8 cellular contexts compared by ENCODE assay signal in genomic region chr1:27605796-27606707, GRCh38. TPM values are rescaled to one million over a fixed set of nuclear protein-coding genes. Genes with fewer than 3 reads are reported as not detected.
DNase-seq lines count a peak whose midpoint lies in the region; ATAC-seq and TF ChIP-seq lines count a peak whose summit lies in the region.

No MANE protein-coding gene starts in this region.

- H3K36me3 ChIP-seq in naive thymus-derived CD4-positive, alpha-beta T cell (ENCODE audit: control insufficient read depth in 2 of 3, insufficient read depth in 3 of 3, low read length in 3 of 3), result peaks cover 0 to 8% (median 0%) of the 10 kb centered on the region in 3 experiments
- no peaks in the 10 kb centered on the region for H3K36me3 ChIP-seq in upper lobe of right lung

- H3K27ac Mint-ChIP-seq in naive thymus-derived CD4-positive, alpha-beta T cell, result peak overlapping the region; percentile 22 to 92 (median 76)

- TF ChIP-seq CTCF in AG10803 (conservative IDR thresholded peaks at IDR 0.05; ENCODE audit: low read length) (peak; percentile 85), GM13977 (IDR thresholded peaks at IDR 0.05; ENCODE audit: extremely low read depth, insufficient read depth, missing control alignments) (peak; percentile 90), upper lobe of right lung (IDR thresholded peaks at IDR 0.05) (peak; percentile 82)

- no peak for ATAC-seq in naive thymus-derived CD4-positive, alpha-beta T cell
- ATAC-seq in upper lobe of right lung (no peak), HG03520 (IDR thresholded peaks at IDR 0.05; ENCODE audit: unreplicated experiment) (no peak)

- no peaks in the 10 kb centered on the region for H3K27me3 ChIP-seq in naive thymus-derived CD4-positive, alpha-beta T cell (ENCODE audit: control insufficient read depth in 2 of 2, insufficient read depth in 2 of 2, low read length in 2 of 2)
- no peaks in the 10 kb centered on the region for H3K27me3 ChIP-seq in upper lobe of right lung

- POLR2A ChIA-PET in naive thymus-derived CD4-positive, alpha-beta T cell (lab: Charles Lee), result interaction anchor here (0.5 to 18.4 kb wide), 11 partner anchors 49 to 445 kb away, joined by 3 to 338 read pairs (median 4); partner anchors contain the start of genes IFI6 and SYTL1

- no peaks in the 10 kb centered on the region for H3K9me3 Mint-ChIP-seq in naive thymus-derived CD4-positive, alpha-beta T cell

- intact Hi-C loops in naive thymus-derived CD4-positive, alpha-beta T cell (cut with micrococcal nuclease), result loop anchor here (1.0 to 10.0 kb wide), 10 partner anchors 50 to 310 kb away; partner anchors contain the start of genes GPR3 (in 2 of the 2) and TMEM222 (in 1 of the 2)
- intact Hi-C loops in upper lobe of right lung (cut with DNase I), result loop anchor here (5.0 to 10.0 kb wide), 3 partner anchors 71 to 304 kb away; partner anchors contain the start of gene GPR3

- H3K27ac ChIP-seq in naive thymus-derived CD4-positive, alpha-beta T cell (ENCODE audit: low read depth, low read length), result no peak overlapping the region
- no peak overlapping the region for H3K27ac ChIP-seq in upper lobe of right lung

- H3K4me3 Mint-ChIP-seq in naive thymus-derived CD4-positive, alpha-beta T cell, result peak overlapping the region; percentile 37 to 98 (median 85)

- no peaks in the 10 kb centered on the region for H3K9me3 ChIP-seq in naive thymus-derived CD4-positive, alpha-beta T cell (ENCODE audit: control insufficient read depth in 2 of 3, low read length in 3 of 3)
- H3K9me3 ChIP-seq in upper lobe of right lung, result no peaks in the 10 kb centered on the region

- H3K4me3 ChIP-seq in AG10803 (ENCODE audit: low read length), result no peak overlapping the region
- H3K4me3 ChIP-seq in naive thymus-derived CD4-positive, alpha-beta T cell (ENCODE audit: low read length), result no peak overlapping the region
- H3K4me3 ChIP-seq in upper lobe of right lung, result no peak overlapping the region

- CTCF ChIA-PET in naive thymus-derived CD4-positive, alpha-beta T cell (lab: Charles Lee), result interaction anchor here (0.7 to 18.3 kb wide), 39 partner anchors 8 to 308 kb away, joined by 3 to 378 read pairs (median 5); partner anchors contain the start of genes GPR3 and IFI6

- peaks cover 0 to 2% (median 0%) of the 10 kb centered on the region in 5 donors for H3K36me3 Mint-ChIP-seq in naive thymus-derived CD4-positive, alpha-beta T cell

- DNase-seq in AG10803 (ENCODE audit: low read depth), result peak; percentile 50
- DNase-seq in GM13977 (ENCODE audit: low spot score), result peak; percentile 73
- DNase-seq in NCI-H510A (lab: John Stamatoyannopoulos, UW), result peak; percentile 39
- DNase-seq in activated CD4-positive, alpha-beta T cell treated with anti-CD3 and anti-CD28 coated beads, Interleukin-2, amount 50 U/mL, for 4 hours, result peak; percentile 59 to 60
- peak; percentile 58 for DNase-seq in effector CD8-positive, alpha-beta T cell (lab: John Stamatoyannopoulos, UW)
- peak in 8 of 9 donors; percentile 53 to 72 (median 62) for DNase-seq in naive thymus-derived CD4-positive, alpha-beta T cell
- no peak for DNase-seq in upper lobe of right lung

- peaks cover 19 to 30% (median 28%) of the 10 kb centered on the region in 7 donors for H3K4me1 Mint-ChIP-seq in naive thymus-derived CD4-positive, alpha-beta T cell

- peaks cover 30 to 36% of the 10 kb centered on the region in 2 donors for H3K4me1 ChIP-seq in naive thymus-derived CD4-positive, alpha-beta T cell (ENCODE audit: control insufficient read depth in 2 of 2, insufficient read depth in 2 of 2, low read length in 2 of 2)
- peaks cover 24% of the 10 kb centered on the region for H3K4me1 ChIP-seq in upper lobe of right lung

- H3K27me3 Mint-ChIP-seq in naive thymus-derived CD4-positive, alpha-beta T cell, result no peaks in the 10 kb centered on the region

- in situ Hi-C loops in GM13977 (cut with MboI; ENCODE audit: low pct_unique_long_range_greater_than_20kb, low sequenced_read_pairs, unreplicated experiment), result loop anchor here (5.0 kb wide), 2 partner anchors 61 to 214 kb away; partner anchors contain the start of gene GPR3

RNA-seq across cellular contexts. Expression of gene AHDC1, which starts 2.1 kb away (rescaled TPM):
- total RNA-seq in naive thymus-derived CD4-positive, alpha-beta T cell, result 10 to 100 TPM; 18.4 to 38.8 (median 21.3) TPM
- 1 to 10 TPM in 1 of 2 donors, under 1 TPM in 1; 0.90 to 2.0 TPM for polyA plus RNA-seq in naive thymus-derived CD4-positive, alpha-beta T cell
- 34.2 TPM for total RNA-seq in upper lobe of right lung

RNA-seq across cellular contexts. Expression of gene FGR, which starts 28.9 kb away (rescaled TPM):
- 100 to 1,000 TPM in 1 of 5 experiments, 10 to 100 TPM in 1, 1 to 10 TPM in 2, under 1 TPM in 1; 0.15 to 246 (median 1.9) TPM for total RNA-seq in naive thymus-derived CD4-positive, alpha-beta T cell
- polyA plus RNA-seq in naive thymus-derived CD4-positive, alpha-beta T cell, result under 1 TPM; 0.70 to 0.72 TPM
- 149 TPM for total RNA-seq in upper lobe of right lung
